In genomic region chr2:85794038-85794441, GRCh38 we compare ENCODE assay signal across 22 cellular contexts. TPM values are rescaled to one million over a fixed set of nuclear protein-coding genes. Genes with fewer than 3 reads are reported as not detected.
A peak's percentile ranks its signal among the peaks of the same experiment; 100 is the strongest.
DNase-seq lines count a peak whose midpoint lies in the region; ATAC-seq, FAIRE-seq and TF ChIP-seq lines count a peak whose summit lies in the region.
"Had no signal": no experiment of that assay in that cellular context is flagged by ENCODE, and none has a peak within 500 bp of the region (broad histone marks: within the 10 kb centered on the region; RNA-seq: fewer than 3 reads in every experiment).

No MANE protein-coding gene starts in this region.

- no peak for TF ChIP-seq RAD21 in HepG2 (CRISPR knock-in tag; IDR thresholded peaks at IDR 0.05)

- TF ChIP-seq CTCF in ascending aorta (IDR thresholded peaks at IDR 0.05) (no peak), HepG2 (CRISPR knock-in tag; IDR thresholded peaks at IDR 0.05) (no peak), stomach (IDR thresholded peaks at IDR 0.05) (no peak)

- TF ChIP-seq EP300 in HepG2 (IDR thresholded peaks at IDR 0.05; ENCODE audit: low read depth in 2 of 2, low read length in 2 of 2) = no peak
- peak; percentile 62; the same call in 1 of the 2 replicates for TF ChIP-seq EP300 in HepG2 (CRISPR knock-in tag; IDR thresholded peaks at IDR 0.05; ENCODE audit: borderline replicate concordance)
- TF ChIP-seq EP300 in stomach (IDR thresholded peaks at IDR 0.05) = no peak

- H3K27me3 ChIP-seq in ascending aorta (no peaks in the 10 kb centered on the region), HepG2 (ENCODE audit: control insufficient read depth in 1 of 2, insufficient read depth in 2 of 2, low read length in 2 of 2) (no peaks in the 10 kb centered on the region; a peak in 1 of 5 replicates), stomach (peaks cover 0 to 3% (median 0%) of the 10 kb centered on the region in 3 donors)
- H3K27me3 ChIP-seq: BLaER1, sigmoid colon had no signal

- no peaks in the 10 kb centered on the region for H3K9me3 Mint-ChIP-seq in stimulated activated naive B cell treated with anti-CD40 and anti-IgM and Interleukin-4, amounts not matched to agents 10 μg/mL and 1 μg/mL and 100 μg/mL, for 72 hours
- H3K9me3 Mint-ChIP-seq: activated naive CD4-positive, alpha-beta T cell treated with anti-CD3 and anti-CD28 coated beads for 36 hours; effector memory CD8-positive, alpha-beta T cell; stimulated activated memory B cell treated with anti-CD40 and anti-IgM and Interleukin-4, amounts not matched to agents 10 μg/mL and 1 μg/mL and 100 μg/mL, for 72 hours had no signal

- H3K27ac Mint-ChIP-seq in stimulated activated naive B cell treated with anti-CD40 and anti-IgM and Interleukin-4, amounts not matched to agents 10 μg/mL and 1 μg/mL and 100 μg/mL, for 72 hours = no peak overlapping the region
- H3K27ac Mint-ChIP-seq: activated naive CD4-positive, alpha-beta T cell treated with anti-CD3 and anti-CD28 coated beads for 36 hours; effector memory CD8-positive, alpha-beta T cell; stimulated activated memory B cell treated with anti-CD40 and anti-IgM and Interleukin-4, amounts not matched to agents 10 μg/mL and 1 μg/mL and 100 μg/mL, for 72 hours; T-helper 17 cell had no signal

- peak; percentile 50 for ATAC-seq in HepG2
- ATAC-seq in stimulated activated naive B cell treated with anti-CD40 and anti-IgM and Interleukin-4, amounts not matched to agents 10 μg/mL and 1 μg/mL and 100 μg/mL, for 72 hours (replicated peaks) = no peak
- ATAC-seq in HG03159 (IDR thresholded peaks at IDR 0.05; ENCODE audit: unreplicated experiment) = no peak
- ATAC-seq: A549; effector memory CD8-positive, alpha-beta T cell; T-helper 17 cell had no signal

- no peak overlapping the region for H3K9ac ChIP-seq in HepG2 (ENCODE audit: insufficient read depth, low read depth, low read length)
- H3K9ac ChIP-seq: BLaER1 had no signal

- H3K27me3 Mint-ChIP-seq in stimulated activated naive B cell treated with anti-CD40 and anti-IgM and Interleukin-4, amounts not matched to agents 10 μg/mL and 1 μg/mL and 100 μg/mL, for 72 hours = peaks cover 18 to 35% of the 10 kb centered on the region in 2 donors

- POLR2A ChIA-PET in HepG2 (lab: Yijun Ruan, JAX) = interaction anchor here (1.5 to 2.0 kb wide), 2 partner anchors 12 to 22 kb away, joined by 3 to 9 read pairs; no protein-coding TSS in a partner anchor

- H3K4me3 ChIP-seq in ascending aorta = no peak overlapping the region
- no peak overlapping the region for H3K4me3 ChIP-seq in HepG2 (replicated peaks in 1 of 3; ENCODE audit: insufficient read depth in 1 of 3, low read depth in 2 of 3, low read length in 3 of 3)
- H3K4me3 ChIP-seq in stomach = no peak overlapping the region
- H3K4me3 ChIP-seq: A549, BLaER1, sigmoid colon had no signal

- TF ChIP-seq POLR2A in HepG2 (IDR thresholded peaks at IDR 0.05; ENCODE audit: insufficient read depth in 1 of 2, low read depth in 2 of 2, low read length in 2 of 2) = no peak
- no peak for TF ChIP-seq POLR2A in stomach (IDR thresholded peaks at IDR 0.05)

- in situ Hi-C loops in HepG2 (cut with HindIII; ENCODE audit: extremely low pct_ligation_motif_present, low pct_unique_long_range_greater_than_20kb) (no loop called here), KBM-7 (cut with MboI; ENCODE audit: low pct_unique_long_range_greater_than_20kb, low sequenced_read_pairs) (loop anchor here (10.0 kb wide), 1 partner anchor 49 kb away; no protein-coding TSS in a partner anchor)

- H4K20me1 ChIP-seq in HepG2 (ENCODE audit: insufficient read depth, low read length) = no peaks in the 10 kb centered on the region
- H4K20me1 ChIP-seq: BLaER1 had no signal

- peak; percentile 53 for FAIRE-seq in HepG2 (lab: Jason Lieb, UNC)
- FAIRE-seq: A549, H54 had no signal

- H2AFZ ChIP-seq in HepG2 (ENCODE audit: low read length) = no peak overlapping the region

- H3K4me3 Mint-ChIP-seq in stimulated activated naive B cell treated with anti-CD40 and anti-IgM and Interleukin-4, amounts not matched to agents 10 μg/mL and 1 μg/mL and 100 μg/mL, for 72 hours = no peak overlapping the region
- H3K4me3 Mint-ChIP-seq: activated naive CD4-positive, alpha-beta T cell treated with anti-CD3 and anti-CD28 coated beads for 36 hours; effector memory CD8-positive, alpha-beta T cell; stimulated activated memory B cell treated with anti-CD40 and anti-IgM and Interleukin-4, amounts not matched to agents 10 μg/mL and 1 μg/mL and 100 μg/mL, for 72 hours; T-helper 17 cell had no signal

- H3K36me3 Mint-ChIP-seq in stimulated activated naive B cell treated with anti-CD40 and anti-IgM and Interleukin-4, amounts not matched to agents 10 μg/mL and 1 μg/mL and 100 μg/mL, for 72 hours = no peaks in the 10 kb centered on the region
- H3K36me3 Mint-ChIP-seq: stimulated activated memory B cell treated with anti-CD40 and anti-IgM and Interleukin-4, amounts not matched to agents 10 μg/mL and 1 μg/mL and 100 μg/mL, for 72 hours had no signal

- H3K4me1 Mint-ChIP-seq in stimulated activated naive B cell treated with anti-CD40 and anti-IgM and Interleukin-4, amounts not matched to agents 10 μg/mL and 1 μg/mL and 100 μg/mL, for 72 hours = no peaks in the 10 kb centered on the region
- H3K4me1 Mint-ChIP-seq: stimulated activated memory B cell treated with anti-CD40 and anti-IgM and Interleukin-4, amounts not matched to agents 10 μg/mL and 1 μg/mL and 100 μg/mL, for 72 hours had no signal

- DNase-seq in Ammon's horn (ENCODE audit: low spot score) (peak; percentile 68), ascending aorta (ENCODE audit: low spot score in 2 of 2) (no peak), HepG2 (ENCODE audit: low spot score) (peak; percentile 96), stomach (no peak), KBM-7 (no peak)
- DNase-seq in activated CD4-positive, CD25-positive, alpha-beta regulatory T cell (lab: John Stamatoyannopoulos, UW) = no peak
- DNase-seq in stimulated activated naive B cell treated with anti-CD40 and anti-IgM and Interleukin-4, amounts not matched to agents 10 μg/mL and 1 μg/mL and 100 μg/mL, for 72 hours = no peak
- DNase-seq: activated CD4-positive, alpha-beta T cell treated with anti-CD3 and anti-CD28 coated beads, Interleukin-2, amount 50 U/mL, for 48 hours; activated naive CD4-positive, alpha-beta T cell treated with anti-CD3 and anti-CD28 coated beads for 36 hours; effector memory CD8-positive, alpha-beta T cell; EL; MV-4-11; NCI-H187 treated with DMSO at 0.1 percent for 48 hours; NCI-H345; OCI-M1; T-helper 17 cell had no signal

- H3K79me2 ChIP-seq in HepG2 (ENCODE audit: insufficient read depth, low read length) = no peaks in the 10 kb centered on the region

- intact Hi-C loops in ascending aorta (cut with DNase I) = loop anchor here (2.0 kb wide), 1 partner anchor 41 kb away; the partner anchor contains the start of gene ATOH8
- intact Hi-C loops in HepG2 (cut with micrococcal nuclease; ENCODE audit: unreplicated experiment) = loop anchor here (1.0 kb wide), 1 partner anchor 41 kb away; the partner anchor contains the start of gene ATOH8
- intact Hi-C loops in stomach (cut with DNase I; ENCODE audit: low total_unique reads) = no loop called here

- H3K36me3 ChIP-seq in ascending aorta (peaks cover 3 to 24% of the 10 kb centered on the region in 2 donors), HepG2 (replicated peaks in 1 of 2; ENCODE audit: control insufficient read depth in 1 of 2, insufficient read depth in 2 of 2, low read length in 2 of 2) (no peaks in the 10 kb centered on the region), stomach (no peaks in the 10 kb centered on the region)
- H3K36me3 ChIP-seq: BLaER1, sigmoid colon had no signal

- H3K4me2 ChIP-seq in HepG2 (ENCODE audit: low read depth, low read length) = 0 out of 2 replicates have a peak overlapping the region, but pooled peaks have one; percentile 23
- H3K4me2 ChIP-seq: BLaER1 had no signal

- H3K9me3 ChIP-seq in ascending aorta = no peaks in the 10 kb centered on the region
- no peaks in the 10 kb centered on the region for H3K9me3 ChIP-seq in HepG2 (ENCODE audit: low read length)
- H3K9me3 ChIP-seq in stomach = no peaks in the 10 kb centered on the region
- H3K9me3 ChIP-seq: A549, BLaER1, sigmoid colon had no signal

- no TSS peak for BruUV-seq in HepG2 (replicated peaks; lab: Mats Ljungman, UMichigan)

- H3K27ac ChIP-seq in ascending aorta = peak overlapping the region; percentile 87 to 91
- H3K27ac ChIP-seq in HepG2 (ENCODE audit: extremely low read length, insufficient read depth, low read length) = no peak overlapping the region
- peak overlapping the region in 3 of 5 donors; percentile 4 to 71 (median 63) for H3K27ac ChIP-seq in stomach
- H3K27ac ChIP-seq: BLaER1 had no signal

- CTCF ChIA-PET in HepG2 (lab: Yijun Ruan, JAX; ENCODE audit: low intra/inter-chr PET ratio, low total read pairs) = no interaction called here

- peaks cover 42 to 73% of the 10 kb centered on the region in 2 donors for H3K4me1 ChIP-seq in ascending aorta
- H3K4me1 ChIP-seq in HepG2 (ENCODE audit: insufficient read depth, low read length) = peaks cover 57% of the 10 kb centered on the region
- peaks cover 40 to 67% (median 57%) of the 10 kb centered on the region in 4 donors for H3K4me1 ChIP-seq in stomach

- 12% methylated on average over 3 of the region's 3 CpGs for WGBS in HepG2 (ENCODE audit: low lambda C conversion rate)
- 47 to 79% (median 67%) methylated on average over 3 of the region's 3 CpGs for WGBS in stomach, 5 donors

RNA-seq across cellular contexts. Expression of gene ATOH8, which starts 40.2 kb away (rescaled TPM):
- total RNA-seq in ascending aorta (239 TPM), HepG2 (2016; rRNA removed; fragmentation: Illumina TruSeq; extraction: Trizol) (0.11 and 0.13 TPM in 2 replicates), stomach (10 to 100 TPM in 2 of 5 donors, 1 to 10 TPM in 3; 2.3 to 23.2 (median 9.7) TPM)
- 0.10 TPM in 1 of 2 replicates, not detected in the other for total RNA-seq in HepG2 (2016; cell fraction: cytosol; rRNA removed; fragmentation: Illumina TruSeq; extraction: Trizol; ENCODE audit: low read depth)
- 0.13 and 0.21 TPM in 2 replicates for total RNA-seq in HepG2 (2016; cell fraction: insoluble cytoplasmic fraction; rRNA removed; fragmentation: Illumina TruSeq; extraction: Trizol)
- 0.12 and 0.21 TPM in 2 replicates for total RNA-seq in HepG2 (2016; cell fraction: membrane; rRNA removed; fragmentation: Illumina TruSeq; extraction: Trizol)
- 0.34 and 0.38 TPM in 2 replicates for total RNA-seq in HepG2 (2016; cell fraction: nucleus; rRNA removed; fragmentation: Illumina TruSeq; extraction: Trizol)
- polyA plus RNA-seq in HepG2 (2011; rRNA removed) (0.22 and 0.61 TPM in 2 replicates), stomach (10 to 100 TPM; 11.3 to 20.0 (median 15.3) TPM)
- 0.23 and 0.62 TPM in 2 replicates for polyA plus RNA-seq in HepG2 (2011; cell fraction: cytosol; rRNA removed)
- 0.55 and 0.88 TPM in 2 replicates for polyA plus RNA-seq in HepG2 (2011; cell fraction: nucleus; rRNA removed)
- 0.13 TPM in 1 of 2 replicates, not detected in the other for polyA plus RNA-seq in HepG2 (2012)
- not detected in 2 replicates for polyA plus RNA-seq in HepG2 (2016; cell fraction: cytosol; fragmentation: Illumina TruSeq; extraction: Trizol; ENCODE audit: low read depth)
- 0.11 and 0.14 TPM in 2 replicates for polyA plus RNA-seq in HepG2 (2016; cell fraction: insoluble cytoplasmic fraction; fragmentation: Illumina TruSeq; extraction: Trizol; ENCODE audit: low read depth)
- polyA plus RNA-seq in HepG2 (2016; cell fraction: membrane; fragmentation: Illumina TruSeq; extraction: Trizol; ENCODE audit: low read depth) = 0.13 TPM in 1 of 2 replicates, not detected in the other
- 0.15 and 0.25 TPM in 2 replicates for polyA plus RNA-seq in HepG2 (2016; cell fraction: nucleus; fragmentation: Illumina TruSeq; extraction: Trizol; ENCODE audit: insufficient read depth, low read depth)
- polyA minus RNA-seq in HepG2 (2011; rRNA and poly(A)+ RNA removed; ENCODE audit: low replicate concordance) = 1.6 and 10.7 TPM in 2 replicates
- 0.44 TPM in 1 of 2 replicates, not detected in the other for polyA minus RNA-seq in HepG2 (2011; cell fraction: cytosol; rRNA and poly(A)+ RNA removed)
- 0.62 and 1.4 TPM in 2 replicates for polyA minus RNA-seq in HepG2 (2011; cell fraction: nucleus; rRNA and poly(A)+ RNA removed)
- total RNA-seq: activated naive CD4-positive, alpha-beta T cell treated with anti-CD3 and anti-CD28 coated beads for 36 hours; T-helper 17 cell had no signal

Comparison
In these comparisons a context has a peak if more than half of its experiments do, and no peak if none do; other contexts are left out.
1. DNase-seq: peak in Ammon's horn (single experiment) and HepG2 (single experiment); none in ascending aorta (0 of 2), stomach (single experiment), activated CD4-positive, CD25-positive, alpha-beta regulatory T cell (0 of 4), KBM-7 (single experiment) and stimulated activated naive B cell treated with anti-CD40 and anti-IgM and Interleukin-4, amounts not matched to agents 10 μg/mL and 1 μg/mL and 100 μg/mL, for 72 hours (single experiment).